Comparison of ENCODE assay signal across 8 cellular contexts in the genomic region with DNA sequence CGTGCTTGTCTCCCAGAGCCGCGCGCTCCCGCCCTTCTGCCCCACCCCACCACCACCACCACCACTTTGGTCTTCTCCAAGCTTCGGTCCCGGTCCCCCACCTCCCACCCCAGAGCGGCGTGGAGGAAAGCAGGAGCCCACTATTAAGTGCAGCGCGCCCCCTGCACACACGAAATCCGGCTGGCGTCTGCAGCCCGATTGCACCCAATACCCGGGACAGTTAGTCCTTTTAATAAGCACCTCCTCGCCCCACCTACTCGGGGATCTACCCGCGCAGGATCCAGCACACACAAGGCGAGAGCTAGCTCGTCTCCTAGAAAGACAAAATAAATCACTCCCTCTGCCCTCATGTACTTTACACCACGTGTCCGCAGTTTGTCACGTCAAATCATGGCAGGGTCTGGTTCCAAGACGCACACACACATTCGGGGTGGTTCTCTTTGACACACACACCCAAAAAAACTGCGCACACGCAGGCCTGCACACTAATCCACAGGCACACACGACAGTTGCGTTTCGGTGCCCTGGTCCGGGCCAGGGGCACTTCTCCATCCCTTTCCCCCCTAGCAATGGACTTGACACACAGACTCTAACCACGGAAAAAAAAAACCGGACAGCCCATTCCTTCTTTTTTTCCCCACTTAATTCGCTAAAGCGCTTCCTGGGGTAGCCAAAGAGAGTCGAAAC. TPM values are rescaled to one million over a fixed set of nuclear protein-coding genes. Genes with fewer than 3 reads are reported as not detected.
A peak's percentile ranks its signal among the peaks of the same experiment; 100 is the strongest.
DNase-seq lines count a peak whose midpoint lies in the region; ATAC-seq lines count a peak whose summit lies in the region.

No MANE protein-coding gene starts in this region.

- no peaks in the 10 kb centered on the region for H3K9me3 ChIP-seq in mesenchymal stem cell (ENCODE audit: control insufficient read depth, low read length)

- H3K4me3 Mint-ChIP-seq in T-helper 2 cell treated with Interferon-gamma antibody and Interleukin-4, amounts not matched to agents 5 μg/mL and 100 μg/mL, for 36 hours = peak overlapping the region; percentile 97
- H3K4me3 Mint-ChIP-seq in central memory CD8-positive, alpha-beta T cell = peak overlapping the region; percentile 98
- peak overlapping the region; percentile 91 to 97 for H3K4me3 Mint-ChIP-seq in stimulated activated naive B cell treated with anti-CD40 and anti-IgM and Interleukin-4, amounts not matched to agents 10 μg/mL and 1 μg/mL and 100 μg/mL, for 72 hours

- peaks cover 33% of the 10 kb centered on the region for H3K27me3 Mint-ChIP-seq in T-helper 2 cell treated with Interferon-gamma antibody and Interleukin-4, amounts not matched to agents 5 μg/mL and 100 μg/mL, for 36 hours (ENCODE audit: low read depth)
- no peaks in the 10 kb centered on the region for H3K27me3 Mint-ChIP-seq in central memory CD8-positive, alpha-beta T cell
- peaks cover 8 to 27% of the 10 kb centered on the region in 2 donors for H3K27me3 Mint-ChIP-seq in stimulated activated naive B cell treated with anti-CD40 and anti-IgM and Interleukin-4, amounts not matched to agents 10 μg/mL and 1 μg/mL and 100 μg/mL, for 72 hours

- peak overlapping the region in 1 of 2 experiments; percentile 90 for H3K4me3 ChIP-seq in mesenchymal stem cell (ENCODE audit: insufficient read depth in 1 of 2, low read depth in 1 of 2, low read length in 2 of 2)

- H2AFZ ChIP-seq in mesenchymal stem cell (ENCODE audit: low read depth, low read length) = no peak overlapping the region

- peaks cover 0 to 3% of the 10 kb centered on the region in 2 experiments for H3K36me3 ChIP-seq in mesenchymal stem cell (ENCODE audit: control insufficient read depth in 1 of 2, insufficient read depth in 2 of 2, low read depth in 1 of 2, low read length in 2 of 2)

- under 1% methylated on average over 38 of the region's 38 CpGs for WGBS in mesenchymal stem cell

- H3K27ac Mint-ChIP-seq in T-helper 2 cell treated with Interferon-gamma antibody and Interleukin-4, amounts not matched to agents 5 μg/mL and 100 μg/mL, for 36 hours = peak overlapping the region; percentile 79
- H3K27ac Mint-ChIP-seq in central memory CD8-positive, alpha-beta T cell (ENCODE audit: low read depth) = peak overlapping the region; percentile 94
- H3K27ac Mint-ChIP-seq in stimulated activated naive B cell treated with anti-CD40 and anti-IgM and Interleukin-4, amounts not matched to agents 10 μg/mL and 1 μg/mL and 100 μg/mL, for 72 hours = peak overlapping the region; percentile 95

- H3K4me1 ChIP-seq in mesenchymal stem cell (ENCODE audit: control insufficient read depth, insufficient read depth, low read depth, low read length) = peaks cover 36% of the 10 kb centered on the region

- H3K36me3 Mint-ChIP-seq in T-helper 2 cell treated with Interferon-gamma antibody and Interleukin-4, amounts not matched to agents 5 μg/mL and 100 μg/mL, for 36 hours (ENCODE audit: low read depth) = peaks cover 11% of the 10 kb centered on the region
- peaks cover 28% of the 10 kb centered on the region for H3K36me3 Mint-ChIP-seq in central memory CD8-positive, alpha-beta T cell (ENCODE audit: insufficient read depth)
- peaks cover 20 to 33% of the 10 kb centered on the region in 2 donors for H3K36me3 Mint-ChIP-seq in stimulated activated naive B cell treated with anti-CD40 and anti-IgM and Interleukin-4, amounts not matched to agents 10 μg/mL and 1 μg/mL and 100 μg/mL, for 72 hours

- no peak overlapping the region for H3K27ac ChIP-seq in mesenchymal stem cell (ENCODE audit: low read length, poor library complexity, severe bottlenecking)

- no peak overlapping the region for H2AK5ac ChIP-seq in mesenchymal stem cell (ENCODE audit: low read length, severe bottlenecking)

- H4K91ac ChIP-seq in mesenchymal stem cell (ENCODE audit: low read length) = peak overlapping the region; percentile 77

- peaks cover 30 to 72% of the 10 kb centered on the region in 2 experiments for H3K27me3 ChIP-seq in mesenchymal stem cell (ENCODE audit: control insufficient read depth in 1 of 2, insufficient read depth in 1 of 2, low read length in 2 of 2)

- H3K9me3 Mint-ChIP-seq in T-helper 2 cell treated with Interferon-gamma antibody and Interleukin-4, amounts not matched to agents 5 μg/mL and 100 μg/mL, for 36 hours = no peaks in the 10 kb centered on the region
- H3K9me3 Mint-ChIP-seq in central memory CD8-positive, alpha-beta T cell = no peaks in the 10 kb centered on the region
- no peaks in the 10 kb centered on the region for H3K9me3 Mint-ChIP-seq in stimulated activated naive B cell treated with anti-CD40 and anti-IgM and Interleukin-4, amounts not matched to agents 10 μg/mL and 1 μg/mL and 100 μg/mL, for 72 hours

- ATAC-seq in GM18861 (IDR thresholded peaks at IDR 0.05; ENCODE audit: unreplicated experiment) = peak; percentile 52
- peak; percentile 36 for ATAC-seq in HG02973 (IDR thresholded peaks at IDR 0.05; ENCODE audit: unreplicated experiment)
- ATAC-seq in central memory CD8-positive, alpha-beta T cell (replicated peaks; ENCODE audit: extremely low read depth, poor library complexity, severe bottlenecking) = peak; percentile 54
- peak; percentile 63 to 67 for ATAC-seq in stimulated activated naive B cell treated with anti-CD40 and anti-IgM and Interleukin-4, amounts not matched to agents 10 μg/mL and 1 μg/mL and 100 μg/mL, for 72 hours (replicated peaks)

- peak overlapping the region; percentile 73 to 99 for H3K23ac ChIP-seq in mesenchymal stem cell (ENCODE audit: low read length in 2 of 2)

- peak; percentile 59 for DNase-seq in T-helper 2 cell treated with Interferon-gamma antibody and Interleukin-4, amounts not matched to agents 5 μg/mL and 100 μg/mL, for 36 hours (ENCODE audit: low spot score)
- DNase-seq in central memory CD8-positive, alpha-beta T cell (ENCODE audit: low spot score in 2 of 2) = peak in 1 of 2 donors; percentile 42
- DNase-seq in mesenchymal stem cell (peak; percentile 47), HuH-7.5 (ENCODE audit: low spot score) (no peak), NCI-H446 treated with DMSO at 0.1 percent for 48 hours (lab: John Stamatoyannopoulos, UW) (no peak)
- DNase-seq in stimulated activated naive B cell treated with anti-CD40 and anti-IgM and Interleukin-4, amounts not matched to agents 10 μg/mL and 1 μg/mL and 100 μg/mL, for 72 hours = peak; percentile 55

- H3K18ac ChIP-seq in mesenchymal stem cell (ENCODE audit: low read depth in 1 of 2, low read length in 2 of 2) = peak overlapping the region; percentile 40 to 92

- no peak overlapping the region for H2BK120ac ChIP-seq in mesenchymal stem cell (ENCODE audit: low read depth, low read length)

- peak overlapping the region in 1 of 2 experiments; percentile 45 for H2BK12ac ChIP-seq in mesenchymal stem cell (ENCODE audit: low read length in 2 of 2)

- peaks cover 34% of the 10 kb centered on the region for H3K4me1 Mint-ChIP-seq in T-helper 2 cell treated with Interferon-gamma antibody and Interleukin-4, amounts not matched to agents 5 μg/mL and 100 μg/mL, for 36 hours (ENCODE audit: low read depth)
- H3K4me1 Mint-ChIP-seq in central memory CD8-positive, alpha-beta T cell = peaks cover 59% of the 10 kb centered on the region
- peaks cover 32 to 74% of the 10 kb centered on the region in 2 donors for H3K4me1 Mint-ChIP-seq in stimulated activated naive B cell treated with anti-CD40 and anti-IgM and Interleukin-4, amounts not matched to agents 10 μg/mL and 1 μg/mL and 100 μg/mL, for 72 hours

- H2BK15ac ChIP-seq in mesenchymal stem cell (ENCODE audit: low read depth, poor library complexity, severe bottlenecking) = no peak overlapping the region

- H3K79me1 ChIP-seq in mesenchymal stem cell (replicated peaks; ENCODE audit: low read length, poor library complexity, severe bottlenecking) = no peaks in the 10 kb centered on the region

- H4K8ac ChIP-seq in mesenchymal stem cell (ENCODE audit: low read length) = no peak overlapping the region

- H3K9ac ChIP-seq in mesenchymal stem cell (ENCODE audit: low read length) = peak overlapping the region; percentile 92

- no peak overlapping the region for H3K14ac ChIP-seq in mesenchymal stem cell (ENCODE audit: low read length in 2 of 2)

- peak overlapping the region; percentile 41 for H3K4me2 ChIP-seq in mesenchymal stem cell (ENCODE audit: low read length, poor library complexity, severe bottlenecking)

- H2BK5ac ChIP-seq in mesenchymal stem cell (ENCODE audit: low read depth, low read length, poor library complexity, severe bottlenecking) = no peak overlapping the region

- no peak overlapping the region for H3K4ac ChIP-seq in mesenchymal stem cell (ENCODE audit: low read depth in 1 of 2, low read length in 2 of 2)

RNA-seq across cellular contexts. Expression of a gene that starts 1.6 kb away (rescaled TPM):
- polyA plus RNA-seq in mesenchymal stem cell (2013, experiment 1 of 2) = 2.2 TPM
- 2.2 TPM for polyA plus RNA-seq in mesenchymal stem cell (2013, experiment 2 of 2)

Comparison
In these comparisons a context has a peak if more than half of its experiments do, and no peak if none do; other contexts are left out.
1. DNase-seq: peak in T-helper 2 cell treated with Interferon-gamma antibody and Interleukin-4, amounts not matched to agents 5 μg/mL and 100 μg/mL, for 36 hours (single experiment), mesenchymal stem cell (single experiment) and stimulated activated naive B cell treated with anti-CD40 and anti-IgM and Interleukin-4, amounts not matched to agents 10 μg/mL and 1 μg/mL and 100 μg/mL, for 72 hours (single experiment); none in HuH-7.5 (single experiment) and NCI-H446 treated with DMSO at 0.1 percent for 48 hours (single experiment).
2. Peak in every context shown above with its lines, with median percentiles within 50 percentile points of each other: ATAC-seq, H3K27ac Mint-ChIP-seq and H3K4me3 Mint-ChIP-seq.